In genomic region chr6:158812611-158813010, GRCh38 we compare ENCODE assay signal across 14 cellular contexts. TPM values are rescaled to one million over a fixed set of nuclear protein-coding genes. Genes with fewer than 3 reads are reported as not detected.
DNase-seq lines count a peak whose midpoint lies in the region; ATAC-seq, FAIRE-seq and TF ChIP-seq lines count a peak whose summit lies in the region.
"Had no signal": no experiment of that assay in that cellular context is flagged by ENCODE, and none has a peak within 500 bp of the region (broad histone marks: within the 10 kb centered on the region; RNA-seq: fewer than 3 reads in every experiment).

No MANE protein-coding gene starts in this region.

- H3K27me3 Mint-ChIP-seq in natural killer cell treated with Interleukin-12 subunit alpha and Interleukin-12 subunit beta and Interleukin-15 and Interleukin-18, amount 100 ng/mL, for 72 hours = no peaks in the 10 kb centered on the region

- H3K27ac Mint-ChIP-seq in natural killer cell treated with Interleukin-12 subunit alpha and Interleukin-12 subunit beta and Interleukin-15 and Interleukin-18, amount 100 ng/mL, for 72 hours = peak overlapping the region; percentile 57 to 89

- H3K9me3 ChIP-seq in DND-41 (ENCODE audit: insufficient read depth, low read length, severe bottlenecking) (no peaks in the 10 kb centered on the region), GM12878 (replicated peaks; ENCODE audit: control insufficient read depth, insufficient read depth, low read length) (no peaks in the 10 kb centered on the region)
- H3K9me3 ChIP-seq: transverse colon had no signal

- RAD21 ChIA-PET in GM12878 (lab: Charles Lee; ENCODE audit: unreplicated experiment) = interaction anchor here (1.1 to 5.2 kb wide), 3 partner anchors 17 to 99 kb away, joined by 7 to 65 read pairs (median 15); no protein-coding TSS in a partner anchor

- peak overlapping the region; percentile 88 for H3K4me3 Mint-ChIP-seq in natural killer cell treated with Interleukin-12 subunit alpha and Interleukin-12 subunit beta and Interleukin-15 and Interleukin-18, amount 100 ng/mL, for 72 hours

- H3K27me3 ChIP-seq in DND-41 (ENCODE audit: insufficient read depth, low read length, poor library complexity) (no peaks in the 10 kb centered on the region), GM12878 (replicated peaks in 1 of 2; ENCODE audit: control insufficient read depth in 2 of 2, insufficient read depth in 2 of 2, low read length in 1 of 2) (no peaks in the 10 kb centered on the region), brain microvascular endothelial cell (replicated peaks) (no peaks in the 10 kb centered on the region)
- H3K27me3 ChIP-seq: transverse colon had no signal

- H3K36me3 Mint-ChIP-seq in natural killer cell treated with Interleukin-12 subunit alpha and Interleukin-12 subunit beta and Interleukin-15 and Interleukin-18, amount 100 ng/mL, for 72 hours = peaks cover 14% of the 10 kb centered on the region

- H3K4me3 ChIP-seq in DND-41 (ENCODE audit: low read depth in 1 of 2, low read length in 2 of 2) (no peak overlapping the region; a peak in 1 of 4 replicates), GM12878 (peak overlapping the region; percentile 82), brain microvascular endothelial cell (ENCODE audit: low read depth, low read length) (no peak overlapping the region)
- H3K4me3 ChIP-seq: SK-N-MC, transverse colon had no signal

- intact Hi-C loops in GM12878 (cut with micrococcal nuclease; ENCODE audit: unreplicated experiment) = loop anchor here (5.0 to 10.0 kb wide), 3 partner anchors 95 to 338 kb away; no protein-coding TSS in a partner anchor

- 44% methylated on average over 5 of the region's 5 CpGs for WGBS in GM12878 (ENCODE audit: insufficient coverage, insufficient replicate concordance, low lambda C conversion rate, missing lambda C conversion rate)

- no peak for FAIRE-seq in GM12878 (lab: Jason Lieb, UNC)

- POLR2A ChIA-PET in GM12878 (lab: Charles Lee) = interaction anchor here (0.7 to 3.8 kb wide), 9 partner anchors 9 to 106 kb away, joined by 3 to 27 read pairs (median 5); no protein-coding TSS in a partner anchor

- SMC1A ChIA-PET in GM12878 (lab: Charles Lee; ENCODE audit: uncharacterized antibody, unreplicated experiment) = interaction anchor here (1.0 to 5.2 kb wide), 11 partner anchors 8 to 181 kb away, joined by 3 to 68 read pairs (median 19); no protein-coding TSS in a partner anchor

- peaks cover 90% of the 10 kb centered on the region for H3K36me3 ChIP-seq in DND-41 (ENCODE audit: insufficient read depth, low read length)
- peaks cover 4 to 20% of the 10 kb centered on the region in 2 experiments for H3K36me3 ChIP-seq in GM12878 (ENCODE audit: control insufficient read depth in 2 of 2, insufficient read depth in 2 of 2, low read length in 1 of 2)
- no peaks in the 10 kb centered on the region for H3K36me3 ChIP-seq in brain microvascular endothelial cell (replicated peaks)
- H3K36me3 ChIP-seq: transverse colon had no signal

- peaks cover 84% of the 10 kb centered on the region for H3K4me1 ChIP-seq in DND-41 (ENCODE audit: insufficient read depth, low read length)
- H3K4me1 ChIP-seq in GM12878 (ENCODE audit: control insufficient read depth, insufficient read depth, low read length) = peaks cover 64% of the 10 kb centered on the region

- no peak; the same call in 1 of the 2 replicates for TF ChIP-seq POLR2A in GM12878 (IDR thresholded peaks at IDR 0.05; ENCODE audit: low read depth, low read length)

- H4K20me1 ChIP-seq in DND-41 (ENCODE audit: insufficient read depth, low read length) (peaks cover 92% of the 10 kb centered on the region), GM12878 (ENCODE audit: control insufficient read depth, insufficient read depth) (peaks cover 4% of the 10 kb centered on the region; the same call in 1 of the 2 replicates)

- ATAC-seq in DND-41 (ENCODE audit: insufficient read depth, low read depth) = no peak
- ATAC-seq in GM12878 = no peak
- no peak for ATAC-seq in natural killer cell treated with Interleukin-12 subunit alpha and Interleukin-12 subunit beta and Interleukin-15 and Interleukin-18, amount 100 ng/mL, for 72 hours
- ATAC-seq in HG03175 (IDR thresholded peaks at IDR 0.05; ENCODE audit: unreplicated experiment) = no peak

- no peak overlapping the region for H3K27ac ChIP-seq in DND-41 (ENCODE audit: low read length)
- peak overlapping the region; percentile 75 for H3K27ac ChIP-seq in GM12878 (ENCODE audit: control insufficient read depth, insufficient read depth)
- H3K27ac ChIP-seq in brain microvascular endothelial cell = no peak overlapping the region
- H3K27ac ChIP-seq: SK-N-MC had no signal

- H3K4me2 ChIP-seq in DND-41 (ENCODE audit: insufficient read depth, low read length) (peak overlapping the region; percentile 44; the same call in 1 of the 2 replicates), GM12878 (ENCODE audit: control insufficient read depth, insufficient read depth) (peak overlapping the region; percentile 98)

- TF ChIP-seq CTCF in DND-41 (IDR thresholded peaks at IDR 0.05; ENCODE audit: borderline replicate concordance, extremely low read depth, low read length, poor library complexity, severe bottlenecking) = no peak
- TF ChIP-seq CTCF in GM12878 (IDR thresholded peaks at IDR 0.05 in 2 of 3, conservative IDR thresholded peaks at IDR 0.05 in 1 of 3; ENCODE audit: control insufficient read depth in 2 of 3, extremely low read depth in 1 of 3, insufficient read depth in 1 of 3, low read depth in 3 of 3, low read length in 3 of 3) = no peak
- no peak for TF ChIP-seq CTCF in brain microvascular endothelial cell (IDR thresholded peaks at IDR 0.05; ENCODE audit: low read depth, low read length, missing control alignments)

- no peak for TF ChIP-seq RAD21 in Ishikawa (IDR thresholded peaks at IDR 0.05; ENCODE audit: low read depth)
- TF ChIP-seq RAD21 in GM12878 (IDR thresholded peaks at IDR 0.05; ENCODE audit: insufficient read depth, low read depth, low read length) = no peak

- BruUV-seq in GM12878 (replicated peaks; lab: Mats Ljungman, UMichigan) = no TSS peak

- in situ Hi-C loops in GM12878 (cut with MboI) = no loop called here
- in situ Hi-C loops in brain microvascular endothelial cell (cut with HindIII; ENCODE audit: low pct_ligation_motif_present, low sequenced_read_pairs) = no loop called here

- H3K9ac ChIP-seq in DND-41 (ENCODE audit: low read depth, low read length) (no peak overlapping the region), GM12878 (ENCODE audit: control insufficient read depth, insufficient read depth, low read length) (no peak overlapping the region)

- no peaks in the 10 kb centered on the region for H3K9me3 Mint-ChIP-seq in natural killer cell treated with Interleukin-12 subunit alpha and Interleukin-12 subunit beta and Interleukin-15 and Interleukin-18, amount 100 ng/mL, for 72 hours

- TF ChIP-seq EP300 in Ishikawa (IDR thresholded peaks at IDR 0.05; ENCODE audit: borderline replicate concordance) (no peak), GM12878 (IDR thresholded peaks at IDR 0.05; ENCODE audit: borderline replicate concordance in 1 of 2, control insufficient read depth in 1 of 2, low read depth in 2 of 2, low read length in 2 of 2) (no peak)

- DNase-seq in DND-41 = no peak
- DNase-seq in GM12878 (ENCODE audit: low read depth, low spot score) = no peak
- DNase-seq in natural killer cell treated with Interleukin-12 subunit alpha and Interleukin-12 subunit beta and Interleukin-15 and Interleukin-18, amount 100 ng/mL, for 72 hours (ENCODE audit: low spot score) = no peak
- no peak for DNase-seq in islet precursor cell
- no peak for DNase-seq in HuH-7.5 (ENCODE audit: low spot score)
- no peak for DNase-seq in brain microvascular endothelial cell
- DNase-seq: caudate nucleus, DMS79 treated with DMSO at 0.1 percent for 48 hours, foreskin fibroblast, NCI-H510A, transverse colon had no signal

- CTCF ChIA-PET in GM12878 (lab: Yijun Ruan, JAX) = interaction anchor here (1.1 to 5.2 kb wide), 7 partner anchors 16 to 153 kb away, joined by 3 to 97 read pairs (median 5); no protein-coding TSS in a partner anchor

- H3K4me1 Mint-ChIP-seq in natural killer cell treated with Interleukin-12 subunit alpha and Interleukin-12 subunit beta and Interleukin-15 and Interleukin-18, amount 100 ng/mL, for 72 hours (ENCODE audit: low read depth in 2 of 2) = peaks cover 70 to 86% of the 10 kb centered on the region in 2 donors

- H2AFZ ChIP-seq in DND-41 (ENCODE audit: low read depth, low read length) = no peak overlapping the region
- H2AFZ ChIP-seq in GM12878 (ENCODE audit: control insufficient read depth, low read depth, low read length) = no peak overlapping the region

- H3K79me2 ChIP-seq in DND-41 (ENCODE audit: insufficient read depth, low read length) (peaks cover 100% of the 10 kb centered on the region), GM12878 (ENCODE audit: control insufficient read depth, insufficient read depth, low read length) (peaks cover 100% of the 10 kb centered on the region)

TF ChIP-seq in Ishikawa, 13 proteins besides CTCF, POLR2A, EP300 and RAD21:
- TF ChIP-seq CREB1 (IDR thresholded peaks at IDR 0.05; ENCODE audit: low read depth) (no peak), CEBPB (IDR thresholded peaks at IDR 0.05) (peak; percentile 43)

TF ChIP-seq in GM12878, 131 proteins besides CTCF, POLR2A, EP300 and RAD21:
- TF ChIP-seq RCOR1 (conservative IDR thresholded peaks at IDR 0.05; ENCODE audit: low read depth, low read length) (0 out of 2 replicates have a peak, but pooled peaks have one; percentile 52), NFIC (IDR thresholded peaks at IDR 0.05; ENCODE audit: low read depth, low read length) (no peak)

RNA-seq across cellular contexts. Expression of gene EZR, which starts 6.6 kb away (rescaled TPM):
- total RNA-seq in GM12878 (2013; cell fraction: nucleolus; rRNA removed) = 54.4 and 55.1 TPM in 2 replicates
- 189 and 200 TPM in 2 replicates for total RNA-seq in GM12878 (2014; rRNA removed)
- total RNA-seq in GM12878 (2014; rRNA removed; fragmentation: Illumina TruSeq; extraction: Trizol) = 155 and 160 TPM in 2 replicates
- total RNA-seq in GM12878 (2021) = 248 and 249 TPM in 2 replicates
- 148 TPM for polyA plus RNA-seq in GM12878 (2011; ENCODE audit: low read depth)
- polyA plus RNA-seq in GM12878 (2011; rRNA removed) = 93.4 and 128 TPM in 2 replicates
- 112 and 120 TPM in 2 replicates for polyA plus RNA-seq in GM12878 (2011; cell fraction: cytosol; rRNA removed)
- 120 and 221 TPM in 2 replicates for polyA plus RNA-seq in GM12878 (2011; cell fraction: nucleus; rRNA removed)
- 164 and 171 TPM in 2 replicates for polyA plus RNA-seq in GM12878 (2012)
- polyA plus RNA-seq in GM12878 (2014; fragmentation: Illumina TruSeq; extraction: Trizol) = 141 and 160 TPM in 2 replicates
- 10 to 100 TPM; 79.1 to 98.6 TPM for polyA plus RNA-seq in GM12878 (2014; fragmentation: Nextera tagmentation; extraction: Ambion mirVana)
- 162 and 171 TPM in 2 replicates for polyA plus RNA-seq in GM12878 (2014; rRNA removed)
- polyA plus RNA-seq in GM12878 (2016; fragmentation: Nextera tagmentation; extraction: Ambion mirVana) = 100 to 1,000 TPM; 277 to 282 TPM
- 93.4 and 100 TPM in 2 replicates for polyA minus RNA-seq in GM12878 (2011; rRNA and poly(A)+ RNA removed)
- 46.6 and 47.4 TPM in 2 replicates for polyA minus RNA-seq in GM12878 (2011; cell fraction: cytosol; rRNA and poly(A)+ RNA removed)
- polyA minus RNA-seq in GM12878 (2011; cell fraction: nucleus; rRNA and poly(A)+ RNA removed) = 24.4 and 59.1 TPM in 2 replicates
- 100 to 1,000 TPM in 1 of 2 donors, 10 to 100 TPM in 1; 71.0 to 135 TPM for total RNA-seq in natural killer cell treated with Interleukin-12 subunit alpha and Interleukin-12 subunit beta and Interleukin-15 and Interleukin-18, amount 100 ng/mL, for 72 hours
